20 cellular contexts compared by ENCODE assay signal in the genomic region with DNA sequence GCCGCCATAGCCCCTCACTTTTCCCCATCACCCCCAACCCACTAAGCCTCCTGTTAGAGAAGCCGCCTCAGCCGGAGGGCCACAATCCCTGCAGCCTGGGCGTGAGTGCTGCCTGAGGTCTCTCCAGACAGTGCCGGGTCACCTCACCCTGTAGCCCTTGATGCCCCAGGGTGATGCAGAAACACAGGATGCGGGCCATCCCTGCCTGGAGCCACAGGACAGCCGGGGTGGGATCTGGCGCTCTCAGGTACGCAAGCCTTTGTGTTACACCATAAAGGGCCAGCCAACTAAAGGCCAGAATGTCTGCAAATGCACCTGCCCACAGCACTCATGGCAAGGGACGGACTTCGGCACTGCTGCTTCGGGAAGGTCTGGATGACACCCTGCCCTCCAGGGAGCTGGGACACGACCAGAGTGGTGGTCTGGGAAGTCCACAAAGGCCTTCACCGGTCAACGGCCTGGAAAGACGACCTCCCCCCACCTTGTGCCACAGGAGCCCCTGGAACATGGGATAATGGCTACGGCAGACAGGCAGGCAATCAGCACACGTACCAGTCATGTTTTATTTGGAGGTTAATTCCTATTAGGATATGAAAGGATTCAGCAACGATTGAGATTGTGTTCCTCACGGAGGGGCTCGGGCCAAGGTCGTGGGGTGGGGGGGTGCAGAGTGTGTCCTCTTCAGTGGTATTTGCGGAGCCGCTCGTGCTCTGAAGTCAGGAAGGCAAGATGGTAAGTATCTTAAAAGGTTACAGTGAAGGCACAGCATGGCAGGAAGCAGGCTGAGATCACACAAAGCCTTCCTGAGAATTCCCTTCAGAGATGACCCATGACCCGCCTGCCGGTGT. TPM values are rescaled to one million over a fixed set of nuclear protein-coding genes. Genes with fewer than 3 reads are reported as not detected.
DNase-seq lines count a peak whose midpoint lies in the region; ATAC-seq, FAIRE-seq and TF ChIP-seq lines count a peak whose summit lies in the region.
"Had no signal": no experiment of that assay in that cellular context is flagged by ENCODE, and none has a peak within 500 bp of the region (broad histone marks: within the 10 kb centered on the region; RNA-seq: fewer than 3 reads in every experiment).

No MANE protein-coding gene starts in this region.

- TF ChIP-seq POLR2A in GM12892 (IDR thresholded peaks at IDR 0.05; ENCODE audit: low read depth, low read length) (peak; percentile 39; the same call in 1 of the 2 replicates), K562 (conservative IDR thresholded peaks at IDR 0.05) (peak; percentile 79)

- TF ChIP-seq RAD21 in K562 (CRISPR knock-in tag; conservative IDR thresholded peaks at IDR 0.05 in 1 of 2, IDR thresholded peaks at IDR 0.05 in 1 of 2) = no peak

- H3K4me1 ChIP-seq in K562 (replicated peaks in 1 of 2; ENCODE audit: control insufficient read depth in 2 of 2, insufficient read depth in 2 of 2, low read length in 2 of 2) (peaks cover 2 to 23% of the 10 kb centered on the region in 2 experiments; a peak in 3 of 5 replicates), neural progenitor cell (no peaks in the 10 kb centered on the region)

- no peak overlapping the region for H2AFZ ChIP-seq in K562 (ENCODE audit: low read depth, low read length)
- H2AFZ ChIP-seq in neural progenitor cell (replicated peaks) = no peak overlapping the region

- H3K9me1 ChIP-seq in K562 (ENCODE audit: control insufficient read depth, insufficient read depth, low read length) = no peaks in the 10 kb centered on the region

- H3K4me3 Mint-ChIP-seq in neural progenitor cell (no peak overlapping the region), Calu3 (ENCODE audit: low read depth, unreplicated experiment) (no peak overlapping the region)
- H3K4me3 Mint-ChIP-seq: activated CD4-positive, alpha-beta T cell treated with anti-CD3 and anti-CD28 coated beads for 36 hours had no signal

- peaks cover 38% of the 10 kb centered on the region for H3K36me3 Mint-ChIP-seq in neural progenitor cell
- peaks cover 33% of the 10 kb centered on the region for H3K36me3 Mint-ChIP-seq in Calu3 (ENCODE audit: insufficient read depth, unreplicated experiment)

- no peak for DNase-seq in GM12892 (ENCODE audit: insufficient read length)
- no peak for DNase-seq in K562 (ENCODE audit: extremely low read depth in 1 of 4, low spot score in 3 of 4)
- DNase-seq in neural progenitor cell (ENCODE audit: low spot score) = no peak
- DNase-seq in SKM-1 (lab: John Stamatoyannopoulos, UW; ENCODE audit: unreplicated experiment) = no peak
- no peak for DNase-seq in Calu3
- DNase-seq: activated CD4-positive, alpha-beta T cell treated with anti-CD3 and anti-CD28 coated beads for 36 hours; AML-193; H7; midbrain; MM.1S; NCI-H1436 treated with DMSO at 0.1 percent for 48 hours; NCI-H2171 treated with DMSO at 0.1 percent for 48 hours; stimulated activated naive CD4-positive, alpha-beta T cell treated with Interleukin-2 at 50 U/mL for 16 hours had no signal

- CTCF ChIA-PET in K562 (lab: Yijun Ruan, JAX; ENCODE audit: low intra/inter-chr PET ratio) (no interaction called here), Calu3 (lab: Charles Lee) (no interaction called here)

- H3K9me3 Mint-ChIP-seq in neural progenitor cell (no peaks in the 10 kb centered on the region), Calu3 (ENCODE audit: low read depth, unreplicated experiment) (no peaks in the 10 kb centered on the region)
- H3K9me3 Mint-ChIP-seq: brain, nephron had no signal

- WGBS in K562 (ENCODE audit: insufficient coverage, low coverage, missing lambda C conversion rate) = 87% methylated on average over 27 of the region's 27 CpGs

- ATAC-seq in K562 = peak; percentile 13
- ATAC-seq: activated CD4-positive, alpha-beta T cell treated with anti-CD3 and anti-CD28 coated beads for 36 hours; Right ventricle myocardium inferior had no signal

- peaks cover 60% of the 10 kb centered on the region for H3K79me2 ChIP-seq in K562 (ENCODE audit: control insufficient read depth, insufficient read depth, low read length)
- H3K79me2 ChIP-seq in neural progenitor cell (ENCODE audit: low read depth) = peaks cover 53% of the 10 kb centered on the region

- peak overlapping the region in 1 of 2 experiments; percentile 39; a peak in 1 of 4 replicates for H3K9ac ChIP-seq in K562 (ENCODE audit: insufficient read depth in 1 of 2, low read depth in 2 of 2, low read length in 2 of 2)
- no peak overlapping the region for H3K9ac ChIP-seq in neural progenitor cell

- peak overlapping the region; percentile 46 for H3K27ac Mint-ChIP-seq in neural progenitor cell
- H3K27ac Mint-ChIP-seq in Calu3 (ENCODE audit: unreplicated experiment) = no peak overlapping the region
- H3K27ac Mint-ChIP-seq: progenitor cell of endocrine pancreas had no signal

- H3K27me3 Mint-ChIP-seq in neural progenitor cell (ENCODE audit: insufficient read depth, low read depth) = peaks cover 3% of the 10 kb centered on the region
- no peaks in the 10 kb centered on the region for H3K27me3 Mint-ChIP-seq in Calu3 (ENCODE audit: unreplicated experiment)
- H3K27me3 Mint-ChIP-seq: activated CD4-positive, alpha-beta T cell treated with anti-CD3 and anti-CD28 coated beads for 36 hours; brain; progenitor cell of endocrine pancreas had no signal

- in situ Hi-C loops in K562 (cut with MboI) = no loop called here

- H3K4me3 ChIP-seq in K562 (no peak overlapping the region), neural progenitor cell (no peak overlapping the region)
- H3K4me3 ChIP-seq: tibial nerve had no signal

- FAIRE-seq in GM12892 (lab: Jason Lieb, UNC) (no peak), K562 (lab: Jason Lieb, UNC) (no peak)
- FAIRE-seq: colon, endometrium had no signal

- POLR2A ChIA-PET in K562 (lab: Yijun Ruan, JAX) = interaction anchor here (0.6 to 2.9 kb wide), 4 partner anchors 7 to 28 kb away, joined by 3 to 28 read pairs (median 6); partner anchors contain the start of genes ATP5MF, CPSF4 and PTCD1

- BruUV-seq in K562 (replicated peaks; lab: Mats Ljungman, UMichigan) (no TSS peak), Calu3 (replicated peaks; lab: Mats Ljungman, UMichigan) (no TSS peak)

- H3K4me1 Mint-ChIP-seq in neural progenitor cell (peaks cover 4% of the 10 kb centered on the region), Calu3 (ENCODE audit: low read depth, unreplicated experiment) (no peaks in the 10 kb centered on the region)

- peaks cover 60% of the 10 kb centered on the region for H4K20me1 ChIP-seq in K562 (replicated peaks; ENCODE audit: control insufficient read depth, insufficient read depth, low read length)
- H4K20me1 ChIP-seq in neural progenitor cell (ENCODE audit: low read depth) = peaks cover 4% of the 10 kb centered on the region

- no peak for TF ChIP-seq EP300 in K562 (IDR thresholded peaks at IDR 0.05; ENCODE audit: low read length)

- no peak for TF ChIP-seq CTCF in K562 (IDR thresholded peaks at IDR 0.05 in 2 of 3, conservative IDR thresholded peaks at IDR 0.05 in 1 of 3; ENCODE audit: insufficient read depth in 2 of 3, low read depth in 1 of 3, low read length in 3 of 3)
- TF ChIP-seq CTCF in neural progenitor cell (IDR thresholded peaks at IDR 0.05) = no peak
- TF ChIP-seq CTCF in Calu3 (IDR thresholded peaks at IDR 0.05; ENCODE audit: unreplicated experiment) = no peak

- H3K4me2 ChIP-seq in K562 (ENCODE audit: insufficient read depth, low read length) = no peak overlapping the region
- no peak overlapping the region for H3K4me2 ChIP-seq in neural progenitor cell

- H3K27me3 ChIP-seq in K562 (ENCODE audit: control insufficient read depth in 2 of 2, insufficient read depth in 2 of 2, low read length in 2 of 2) = no peaks in the 10 kb centered on the region
- no peaks in the 10 kb centered on the region for H3K27me3 ChIP-seq in neural progenitor cell
- H3K27me3 ChIP-seq: tibial nerve had no signal

- no peak overlapping the region for H3K27ac ChIP-seq in K562 (ENCODE audit: extremely low read depth, low read depth, low read length)
- H3K27ac ChIP-seq in neural progenitor cell = peak overlapping the region; percentile 37
- H3K27ac ChIP-seq: tibial nerve had no signal

- H3K9me3 ChIP-seq in K562 (replicated peaks; ENCODE audit: control insufficient read depth, insufficient read depth, low read depth, low read length) (no peaks in the 10 kb centered on the region), neural progenitor cell (ENCODE audit: low read depth) (no peaks in the 10 kb centered on the region)
- H3K9me3 ChIP-seq: tibial nerve had no signal

- peaks cover 98% of the 10 kb centered on the region for H3K36me3 ChIP-seq in K562 (ENCODE audit: control insufficient read depth, insufficient read depth, low read length)
- H3K36me3 ChIP-seq in neural progenitor cell = no peaks in the 10 kb centered on the region

- intact Hi-C loops in K562 (cut with micrococcal nuclease) (no loop called here), Calu3 (cut with micrococcal nuclease; ENCODE audit: unreplicated experiment) (no loop called here)

- peaks cover 44% of the 10 kb centered on the region for H3F3A ChIP-seq in neural progenitor cell (ENCODE audit: low read depth)

RNA-seq across cellular contexts. Expression of gene ATP5MF, which starts 8.1 kb away (rescaled TPM):
- 2,138 TPM for polyA plus RNA-seq in GM12892 (2012; ENCODE audit: missing spikeins)
- 199 and 200 TPM in 2 replicates for total RNA-seq in K562 (2011; cell fraction: chromatin; rRNA removed; ENCODE audit: low replicate concordance)
- 227 and 265 TPM in 2 replicates for total RNA-seq in K562 (2011; cell fraction: nucleolus; rRNA removed)
- total RNA-seq in K562 (2011; cell fraction: nucleoplasm; rRNA removed) = 307 and 337 TPM in 2 replicates
- total RNA-seq in K562 (2014; rRNA removed) (1,647 and 1,953 TPM in 2 replicates), K562 (2014; rRNA removed; fragmentation: Illumina TruSeq; extraction: Trizol) (2,182 and 2,228 TPM in 2 replicates), K562 (2015; rRNA removed; fragmentation: Illumina TruSeq; extraction: Trizol) (2,335 and 2,592 TPM in 2 replicates), K562 (2021) (949 and 959 TPM in 2 replicates), neural progenitor cell (ENCODE audit: low replicate concordance) (2,754 and 3,838 TPM in 2 replicates), Calu3 (2022) (222 and 234 TPM in 2 replicates)
- polyA plus RNA-seq in K562 (2011; rRNA removed) (1,154 and 1,475 TPM in 2 replicates), K562 (2014; fragmentation: Illumina TruSeq; extraction: Trizol) (2,809 and 3,010 TPM in 2 replicates), K562 (2014; fragmentation: Nextera tagmentation; extraction: Ambion mirVana) (1,000 to 10,000 TPM; 4,986 to 5,374 TPM), K562 (2014; rRNA removed) (2,215 and 2,237 TPM in 2 replicates)
- polyA plus RNA-seq in K562 (2011; cell fraction: cytosol; rRNA removed) = 4,298 and 5,093 TPM in 2 replicates
- polyA plus RNA-seq in K562 (2011; cell fraction: nucleus; rRNA removed) = 459 and 582 TPM in 2 replicates
- 1,640 and 4,263 TPM in 2 replicates for polyA plus RNA-seq in K562 (2012)
- polyA minus RNA-seq in K562 (2011; rRNA and poly(A)+ RNA removed) = 447 and 659 TPM in 2 replicates
- 332 and 417 TPM in 2 replicates for polyA minus RNA-seq in K562 (2011; cell fraction: cytosol; rRNA and poly(A)+ RNA removed)
- 50.5 and 91.3 TPM in 2 replicates for polyA minus RNA-seq in K562 (2011; cell fraction: nucleus; rRNA and poly(A)+ RNA removed)

RNA-seq across cellular contexts. Expression of gene ZNF789, which starts 14.8 kb away (rescaled TPM):
- 26.6 TPM for polyA plus RNA-seq in GM12892 (2012; ENCODE audit: missing spikeins)
- 137 and 181 TPM in 2 replicates for total RNA-seq in K562 (2011; cell fraction: chromatin; rRNA removed; ENCODE audit: low replicate concordance)
- 98.2 and 99.9 TPM in 2 replicates for total RNA-seq in K562 (2011; cell fraction: nucleolus; rRNA removed)
- 161 and 237 TPM in 2 replicates for total RNA-seq in K562 (2011; cell fraction: nucleoplasm; rRNA removed)
- total RNA-seq in K562 (2014; rRNA removed) (16.4 and 19.6 TPM in 2 replicates), K562 (2014; rRNA removed; fragmentation: Illumina TruSeq; extraction: Trizol) (30.7 and 32.3 TPM in 2 replicates), K562 (2015; rRNA removed; fragmentation: Illumina TruSeq; extraction: Trizol) (23.0 and 24.8 TPM in 2 replicates), K562 (2021) (22.1 and 22.8 TPM in 2 replicates), neural progenitor cell (ENCODE audit: low replicate concordance) (18.7 and 20.2 TPM in 2 replicates), Calu3 (2022) (17.2 and 18.9 TPM in 2 replicates)
- polyA plus RNA-seq in K562 (2011; rRNA removed) (46.2 and 57.0 TPM in 2 replicates), K562 (2014; fragmentation: Illumina TruSeq; extraction: Trizol) (28.1 and 29.1 TPM in 2 replicates), K562 (2014; fragmentation: Nextera tagmentation; extraction: Ambion mirVana) (1 to 10 TPM; 6.1 to 7.4 TPM), K562 (2014; rRNA removed) (34.8 and 40.2 TPM in 2 replicates)
- polyA plus RNA-seq in K562 (2011; cell fraction: cytosol; rRNA removed) = 15.9 and 26.5 TPM in 2 replicates
- 75.3 and 93.3 TPM in 2 replicates for polyA plus RNA-seq in K562 (2011; cell fraction: nucleus; rRNA removed)
- 17.2 and 38.0 TPM in 2 replicates for polyA plus RNA-seq in K562 (2012)
- 21.5 and 27.8 TPM in 2 replicates for polyA minus RNA-seq in K562 (2011; rRNA and poly(A)+ RNA removed)
- 13.0 and 13.5 TPM in 2 replicates for polyA minus RNA-seq in K562 (2011; cell fraction: cytosol; rRNA and poly(A)+ RNA removed)
- 25.7 and 27.0 TPM in 2 replicates for polyA minus RNA-seq in K562 (2011; cell fraction: nucleus; rRNA and poly(A)+ RNA removed)

RNA-seq across cellular contexts. Expression of gene CPSF4, which starts 19.1 kb away (rescaled TPM):
- 34.0 TPM for polyA plus RNA-seq in GM12892 (2012; ENCODE audit: missing spikeins)
- 152 and 384 TPM in 2 replicates for total RNA-seq in K562 (2011; cell fraction: chromatin; rRNA removed; ENCODE audit: low replicate concordance)
- total RNA-seq in K562 (2011; cell fraction: nucleolus; rRNA removed) = 218 TPM in 2 replicates
- total RNA-seq in K562 (2011; cell fraction: nucleoplasm; rRNA removed) = 228 and 250 TPM in 2 replicates
- total RNA-seq in K562 (2014; rRNA removed) (71.7 and 83.4 TPM in 2 replicates), K562 (2014; rRNA removed; fragmentation: Illumina TruSeq; extraction: Trizol) (39.2 and 46.1 TPM in 2 replicates), K562 (2015; rRNA removed; fragmentation: Illumina TruSeq; extraction: Trizol) (63.9 and 66.7 TPM in 2 replicates), K562 (2021) (97.7 and 99.8 TPM in 2 replicates), neural progenitor cell (ENCODE audit: low replicate concordance) (72.1 and 120 TPM in 2 replicates), Calu3 (2022) (33.4 and 37.2 TPM in 2 replicates)
- polyA plus RNA-seq in K562 (2011; rRNA removed) (81.3 and 83.8 TPM in 2 replicates), K562 (2014; fragmentation: Illumina TruSeq; extraction: Trizol) (86.8 and 90.7 TPM in 2 replicates), K562 (2014; fragmentation: Nextera tagmentation; extraction: Ambion mirVana) (10 to 100 TPM; 16.9 to 17.4 TPM), K562 (2014; rRNA removed) (118 and 126 TPM in 2 replicates)
- polyA plus RNA-seq in K562 (2011; cell fraction: cytosol; rRNA removed) = 74.0 and 128 TPM in 2 replicates
- 257 and 356 TPM in 2 replicates for polyA plus RNA-seq in K562 (2011; cell fraction: nucleus; rRNA removed)
- polyA plus RNA-seq in K562 (2012) = 69.0 and 82.1 TPM in 2 replicates
- 32.3 and 54.6 TPM in 2 replicates for polyA minus RNA-seq in K562 (2011; rRNA and poly(A)+ RNA removed)
- polyA minus RNA-seq in K562 (2011; cell fraction: cytosol; rRNA and poly(A)+ RNA removed) = 26.3 and 38.3 TPM in 2 replicates
- polyA minus RNA-seq in K562 (2011; cell fraction: nucleus; rRNA and poly(A)+ RNA removed) = 63.5 and 66.6 TPM in 2 replicates

RNA-seq across cellular contexts. Expression of gene PTCD1, which starts 19.3 kb away (rescaled TPM):
- polyA plus RNA-seq in GM12892 (2012; ENCODE audit: missing spikeins) = 3.1 TPM
- 20.1 and 49.2 TPM in 2 replicates for total RNA-seq in K562 (2011; cell fraction: chromatin; rRNA removed; ENCODE audit: low replicate concordance)
- 22.2 and 25.2 TPM in 2 replicates for total RNA-seq in K562 (2011; cell fraction: nucleolus; rRNA removed)
- 9.8 and 15.1 TPM in 2 replicates for total RNA-seq in K562 (2011; cell fraction: nucleoplasm; rRNA removed)
- 17.1 and 24.4 TPM in 2 replicates for total RNA-seq in K562 (2014; rRNA removed)
- 6.2 and 6.9 TPM in 2 replicates for total RNA-seq in K562 (2014; rRNA removed; fragmentation: Illumina TruSeq; extraction: Trizol)
- total RNA-seq in K562 (2015; rRNA removed; fragmentation: Illumina TruSeq; extraction: Trizol) = 10.3 and 10.5 TPM in 2 replicates
- total RNA-seq in K562 (2021) = 12.3 and 16.3 TPM in 2 replicates
- 4.1 and 5.3 TPM in 2 replicates for polyA plus RNA-seq in K562 (2011; rRNA removed)
- polyA plus RNA-seq in K562 (2011; cell fraction: cytosol; rRNA removed) = 4.6 and 13.2 TPM in 2 replicates
- 8.8 and 19.0 TPM in 2 replicates for polyA plus RNA-seq in K562 (2011; cell fraction: nucleus; rRNA removed)
- polyA plus RNA-seq in K562 (2012) = 6.9 and 10.9 TPM in 2 replicates
- 5.0 and 21.9 TPM in 2 replicates for polyA plus RNA-seq in K562 (2014; fragmentation: Illumina TruSeq; extraction: Trizol)
- polyA plus RNA-seq in K562 (2014; fragmentation: Nextera tagmentation; extraction: Ambion mirVana) = under 1 TPM; 0.46 to 0.57 TPM
- 10.5 and 13.5 TPM in 2 replicates for polyA plus RNA-seq in K562 (2014; rRNA removed)
- polyA minus RNA-seq in K562 (2011; rRNA and poly(A)+ RNA removed) = 3.8 and 5.0 TPM in 2 replicates
- polyA minus RNA-seq in K562 (2011; cell fraction: cytosol; rRNA and poly(A)+ RNA removed) = 4.6 and 7.6 TPM in 2 replicates
- polyA minus RNA-seq in K562 (2011; cell fraction: nucleus; rRNA and poly(A)+ RNA removed) = 6.6 and 8.1 TPM in 2 replicates
- total RNA-seq in neural progenitor cell (ENCODE audit: low replicate concordance) = 8.3 and 10.5 TPM in 2 replicates
- total RNA-seq in Calu3 (2022) = 7.6 and 8.8 TPM in 2 replicates

RNA-seq across cellular contexts. Expression of gene ZNF394, which starts 42.2 kb away (rescaled TPM):
- 21.0 TPM for polyA plus RNA-seq in GM12892 (2012; ENCODE audit: missing spikeins)
- 106 and 122 TPM in 2 replicates for total RNA-seq in K562 (2011; cell fraction: chromatin; rRNA removed; ENCODE audit: low replicate concordance)
- total RNA-seq in K562 (2011; cell fraction: nucleolus; rRNA removed) = 76.9 and 77.9 TPM in 2 replicates
- total RNA-seq in K562 (2011; cell fraction: nucleoplasm; rRNA removed) = 80.1 and 95.3 TPM in 2 replicates
- 24.2 and 25.6 TPM in 2 replicates for total RNA-seq in K562 (2014; rRNA removed)
- 31.4 and 32.2 TPM in 2 replicates for total RNA-seq in K562 (2014; rRNA removed; fragmentation: Illumina TruSeq; extraction: Trizol)
- 28.1 and 28.9 TPM in 2 replicates for total RNA-seq in K562 (2015; rRNA removed; fragmentation: Illumina TruSeq; extraction: Trizol)
- total RNA-seq in K562 (2021) = 25.5 and 27.8 TPM in 2 replicates
- polyA plus RNA-seq in K562 (2011; rRNA removed) = 11.7 and 17.7 TPM in 2 replicates
- 12.6 and 14.8 TPM in 2 replicates for polyA plus RNA-seq in K562 (2011; cell fraction: cytosol; rRNA removed)
- 14.0 and 14.8 TPM in 2 replicates for polyA plus RNA-seq in K562 (2011; cell fraction: nucleus; rRNA removed)
- 19.1 and 20.0 TPM in 2 replicates for polyA plus RNA-seq in K562 (2012)
- 23.7 and 25.5 TPM in 2 replicates for polyA plus RNA-seq in K562 (2014; fragmentation: Illumina TruSeq; extraction: Trizol)
- 1 to 10 TPM; 2.9 to 4.0 TPM for polyA plus RNA-seq in K562 (2014; fragmentation: Nextera tagmentation; extraction: Ambion mirVana)
- 20.2 and 23.5 TPM in 2 replicates for polyA plus RNA-seq in K562 (2014; rRNA removed)
- 29.6 and 33.5 TPM in 2 replicates for polyA minus RNA-seq in K562 (2011; rRNA and poly(A)+ RNA removed)
- 12.2 and 22.6 TPM in 2 replicates for polyA minus RNA-seq in K562 (2011; cell fraction: cytosol; rRNA and poly(A)+ RNA removed)
- polyA minus RNA-seq in K562 (2011; cell fraction: nucleus; rRNA and poly(A)+ RNA removed) = 14.9 and 16.7 TPM in 2 replicates
- 16.8 and 22.4 TPM in 2 replicates for total RNA-seq in neural progenitor cell (ENCODE audit: low replicate concordance)
- 17.3 and 19.2 TPM in 2 replicates for total RNA-seq in Calu3 (2022)
